In genomic region chr14:74614508-74615495, GRCh38 we compare ENCODE assay signal across 13 cellular contexts. TPM values are rescaled to one million over a fixed set of nuclear protein-coding genes. Genes with fewer than 3 reads are reported as not detected.
DNase-seq lines count a peak whose midpoint lies in the region; ATAC-seq and TF ChIP-seq lines count a peak whose summit lies in the region.
"Had no signal": no experiment of that assay in that cellular context is flagged by ENCODE, and none has a peak within 500 bp of the region (broad histone marks: within the 10 kb centered on the region; RNA-seq: fewer than 3 reads in every experiment).

No MANE protein-coding gene starts in this region.

- H3K36me3 Mint-ChIP-seq in activated naive CD4-positive, alpha-beta T cell treated with anti-CD3 and anti-CD28 coated beads, Interleukin-2, amount 50 U/mL, for 24 hours, result no peaks in the 10 kb centered on the region
- no peaks in the 10 kb centered on the region for H3K36me3 Mint-ChIP-seq in activated naive CD4-positive, alpha-beta T cell treated with anti-CD3 and anti-CD28 coated beads, Interleukin-2, amount 10 ng/mL, durations not matched to agents 7 days and 5 days
- H3K36me3 Mint-ChIP-seq in type B pancreatic cell, result no peaks in the 10 kb centered on the region

- peaks cover 50% of the 10 kb centered on the region for H3K4me1 Mint-ChIP-seq in activated naive CD4-positive, alpha-beta T cell treated with anti-CD3 and anti-CD28 coated beads, Interleukin-2, amount 50 U/mL, for 24 hours
- H3K4me1 Mint-ChIP-seq in activated naive CD4-positive, alpha-beta T cell treated with anti-CD3 and anti-CD28 coated beads, Interleukin-2, amount 10 ng/mL, durations not matched to agents 7 days and 5 days, result peaks cover 47% of the 10 kb centered on the region
- peaks cover 3% of the 10 kb centered on the region for H3K4me1 Mint-ChIP-seq in type B pancreatic cell (ENCODE audit: unreplicated experiment)

- no peak overlapping the region for H3K4me3 Mint-ChIP-seq in activated naive CD4-positive, alpha-beta T cell treated with anti-CD3 and anti-CD28 coated beads, Interleukin-2, amount 50 U/mL, for 24 hours
- no peak overlapping the region for H3K4me3 Mint-ChIP-seq in activated naive CD4-positive, alpha-beta T cell treated with anti-CD3 and anti-CD28 coated beads, Interleukin-2, amount 10 ng/mL, durations not matched to agents 7 days and 5 days
- peak overlapping the region; percentile 53 for H3K4me3 Mint-ChIP-seq in type B pancreatic cell

- TF ChIP-seq CTCF in type B pancreatic cell (conservative IDR thresholded peaks at IDR 0.05), result no peak

- H3K27me3 Mint-ChIP-seq in activated naive CD4-positive, alpha-beta T cell treated with anti-CD3 and anti-CD28 coated beads, Interleukin-2, amount 50 U/mL, for 24 hours, result no peaks in the 10 kb centered on the region
- H3K27me3 Mint-ChIP-seq in activated naive CD4-positive, alpha-beta T cell treated with anti-CD3 and anti-CD28 coated beads, Interleukin-2, amount 10 ng/mL, durations not matched to agents 7 days and 5 days, result peaks cover 70% of the 10 kb centered on the region
- peaks cover 53% of the 10 kb centered on the region for H3K27me3 Mint-ChIP-seq in type B pancreatic cell

- DNase-seq in activated naive CD4-positive, alpha-beta T cell treated with anti-CD3 and anti-CD28 coated beads, Interleukin-2, amount 10 ng/mL, durations not matched to agents 7 days and 5 days, result no peak
- DNase-seq in OCI-M1 (lab: John Stamatoyannopoulos, UW), result peak; percentile 1
- no peak for DNase-seq in type B pancreatic cell (ENCODE audit: extremely low spot score, unreplicated experiment)
- no peak for DNase-seq in D341Med (ENCODE audit: low spot score)
- no peak for DNase-seq in amniotic stem cell (lab: John Stamatoyannopoulos, UW)
- DNase-seq: BE2C, foreskin melanocyte, NCI-H1930, right lobe of liver, uterus had no signal

- H3K27ac Mint-ChIP-seq in activated naive CD4-positive, alpha-beta T cell treated with anti-CD3 and anti-CD28 coated beads, Interleukin-2, amount 50 U/mL, for 24 hours, result peak overlapping the region; percentile 42
- no peak overlapping the region for H3K27ac Mint-ChIP-seq in activated naive CD4-positive, alpha-beta T cell treated with anti-CD3 and anti-CD28 coated beads, Interleukin-2, amount 10 ng/mL, durations not matched to agents 7 days and 5 days
- no peak overlapping the region for H3K27ac Mint-ChIP-seq in type B pancreatic cell

- ATAC-seq in esophagus mucosa (peak; percentile 43), HG03469 (IDR thresholded peaks at IDR 0.05; ENCODE audit: unreplicated experiment) (no peak)
- ATAC-seq: right lobe of liver had no signal

- H3K9me3 Mint-ChIP-seq in activated naive CD4-positive, alpha-beta T cell treated with anti-CD3 and anti-CD28 coated beads, Interleukin-2, amount 50 U/mL, for 24 hours, result no peaks in the 10 kb centered on the region
- no peaks in the 10 kb centered on the region for H3K9me3 Mint-ChIP-seq in activated naive CD4-positive, alpha-beta T cell treated with anti-CD3 and anti-CD28 coated beads, Interleukin-2, amount 10 ng/mL, durations not matched to agents 7 days and 5 days
- H3K9me3 Mint-ChIP-seq in type B pancreatic cell, result no peaks in the 10 kb centered on the region

- CTCF ChIA-PET in activated naive CD4-positive, alpha-beta T cell treated with anti-CD3 and anti-CD28 coated beads, Interleukin-2, amount 10 ng/mL, durations not matched to agents 7 days and 5 days (lab: Charles Lee), result interaction anchor here (0.6 to 1.0 kb wide), 3 partner anchors 10 to 507 kb away, joined by 3 read pairs; no protein-coding TSS in a partner anchor

RNA-seq across cellular contexts. Expression of gene LTBP2, which starts 2.8 kb away (rescaled TPM):
- 14.4 TPM for total RNA-seq in esophagus mucosa
- 1.1 and 2.4 TPM in 2 replicates for total RNA-seq in type B pancreatic cell (ENCODE audit: low replicate concordance)
